1 cellular context compared by ENCODE assay signal in the genomic region with DNA sequence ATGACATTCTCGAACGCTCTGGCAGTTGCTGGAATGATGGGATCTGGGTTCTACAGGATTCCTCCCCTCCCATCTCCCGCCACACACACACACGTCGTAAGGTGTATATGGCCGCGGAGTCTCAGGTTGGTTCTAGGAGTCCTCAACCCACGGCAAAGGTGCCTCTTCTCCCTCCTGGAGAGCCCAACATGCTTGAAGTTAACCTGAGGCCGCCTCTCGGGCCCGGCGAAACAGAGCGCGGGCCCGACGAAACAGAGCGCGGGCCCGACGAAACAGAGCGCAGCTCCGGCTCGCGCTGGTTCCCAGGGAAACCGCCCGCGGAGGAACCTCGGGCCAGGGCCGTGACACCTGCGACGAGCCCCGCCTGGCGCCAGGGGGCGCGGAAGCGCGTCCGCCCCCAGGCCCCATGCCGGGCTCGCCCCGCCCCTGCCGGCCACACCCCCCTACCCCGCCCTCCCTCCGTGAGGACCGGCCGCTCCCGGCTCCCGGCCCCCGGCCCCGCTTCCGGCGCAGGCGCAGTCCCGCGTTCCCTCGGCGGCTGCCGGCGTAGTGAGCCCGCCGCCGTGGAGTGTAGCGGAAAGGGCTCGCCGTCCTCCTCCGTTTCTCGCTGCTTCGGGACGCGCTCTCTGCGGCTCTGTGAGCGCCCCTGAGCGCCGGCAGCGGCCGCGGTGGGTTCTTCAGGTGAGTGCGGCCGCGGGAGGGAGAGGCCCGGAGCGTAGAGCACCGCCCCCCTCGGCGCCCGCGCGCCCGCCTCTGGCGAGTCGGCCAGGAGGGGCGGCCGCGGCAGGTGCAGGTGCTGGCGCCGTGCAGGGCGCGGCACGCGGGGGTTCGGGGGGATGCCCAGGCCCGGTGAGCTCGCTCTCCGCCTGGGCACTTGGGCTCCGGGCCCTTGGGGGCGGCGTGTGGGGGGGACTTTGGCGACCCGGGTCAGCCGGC.
TF ChIP-seq lines count a peak whose summit lies in the region.

TSS of gene RAB3IP (plus strand) at position 510 of the 936 bp plus-strand sequence. CDS start 16,549 bp downstream, outside the sequence.

TF ChIP-seq in liver, 16 proteins besides CTCF, POLR2A, EP300 and RAD21 (continued from another document):
- TF ChIP-seq ATF3 (IDR thresholded peaks at IDR 0.05) (no peak), YY1 (IDR thresholded peaks at IDR 0.05) (no peak)
